ENCODE assay signal across 17 cellular contexts in the genomic region with DNA sequence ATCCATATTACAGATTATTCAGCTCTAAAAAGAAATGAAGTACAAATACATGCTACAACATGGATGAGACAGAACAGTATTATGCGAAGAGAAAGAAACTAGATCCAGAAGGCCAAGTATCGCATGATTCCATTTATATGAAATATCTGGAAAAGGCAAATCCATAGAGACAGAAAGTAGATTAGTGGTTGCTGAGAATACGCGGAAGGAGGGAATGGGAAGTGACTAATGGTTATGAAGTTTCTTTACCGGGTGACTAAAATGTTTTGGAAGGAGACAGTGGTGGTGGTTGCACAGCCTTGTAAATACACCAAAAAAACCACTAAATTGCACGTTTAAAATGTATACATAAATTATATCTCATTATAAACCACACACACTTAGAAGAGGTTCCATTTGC. TPM values are rescaled to one million over a fixed set of nuclear protein-coding genes. Genes with fewer than 3 reads are reported as not detected.
DNase-seq lines count a peak whose midpoint lies in the region; ATAC-seq and TF ChIP-seq lines count a peak whose summit lies in the region.
"Had no signal": no experiment of that assay in that cellular context is flagged by ENCODE, and none has a peak within 500 bp of the region (broad histone marks: within the 10 kb centered on the region; RNA-seq: fewer than 3 reads in every experiment).

No MANE protein-coding gene starts in this region.

- H3K36me3 ChIP-seq in tibial artery = peaks cover 60 to 89% (median 65%) of the 10 kb centered on the region in 3 donors

- peak overlapping the region in 1 of 2 donors; percentile 16 for H3K4me3 ChIP-seq in cardiac fibroblast (replicated peaks in 1 of 2; ENCODE audit: low read depth in 2 of 2, low read length in 2 of 2)
- no peak overlapping the region for H3K4me3 ChIP-seq in tibial artery

- H3K4me1 ChIP-seq in tibial artery = peaks cover 0 to 15% (median 4%) of the 10 kb centered on the region in 4 donors

- no peaks in the 10 kb centered on the region for H3K27me3 ChIP-seq in tibial artery

- no peak for ATAC-seq in GM21367 (IDR thresholded peaks at IDR 0.05; ENCODE audit: unreplicated experiment)
- no peak for ATAC-seq in HG02610 (IDR thresholded peaks at IDR 0.05; ENCODE audit: unreplicated experiment)
- ATAC-seq: stimulated activated naive CD8-positive, alpha-beta T cell treated with anti-CD3 and anti-CD28 coated beads, Interleukin-15, Interleukin-2, amounts not matched to agents 100 U/mL and 50 U/mL, for 24 hours had no signal

- H3K27ac ChIP-seq in tibial artery = no peak overlapping the region

- DNase-seq in EH (ENCODE audit: low read depth) (peak; percentile 83), NCI-H2107 (lab: John Stamatoyannopoulos, UW) (peak; percentile 5), cardiac fibroblast (ENCODE audit: low read depth in 2 of 2) (peak; percentile 73 to 89), myocyte (ENCODE audit: low read depth) (peak; percentile 32), tibial artery (no peak), NCI-H2196 (lab: John Stamatoyannopoulos, UW; ENCODE audit: unreplicated experiment) (no peak)
- DNase-seq: activated CD8-positive, alpha-beta T cell treated with anti-CD3 and anti-CD28 coated beads for 36 hours; activated gamma-delta T cell treated with Interleukin-2 at 50 U/mL for 16 hours; GOT3; hypothalamus; NCI-H187 treated with DMSO at 0.1 percent for 48 hours; posterior cingulate gyrus; stimulated activated CD4-positive, alpha-beta T cell treated with anti-CD3 and anti-CD28 coated beads, Interleukin-4, amount 100 ng/mL, for 24 hours; stimulated activated naive CD8-positive, alpha-beta T cell treated with anti-CD3 and anti-CD28 coated beads, Interleukin-15, Interleukin-2, amounts not matched to agents 100 U/mL and 50 U/mL, for 24 hours had no signal

- TF ChIP-seq CTCF in cardiac fibroblast (IDR thresholded peaks at IDR 0.05; ENCODE audit: low read depth, low read length) (no peak), tibial artery (IDR thresholded peaks at IDR 0.05) (no peak)

- H3K9me3 ChIP-seq in tibial artery = no peaks in the 10 kb centered on the region

- intact Hi-C loops in tibial artery (cut with DNase I; ENCODE audit: low total_unique reads) = no loop called here

RNA-seq across cellular contexts. Expression of gene PRDM4, which starts 12.5 kb away (rescaled TPM):
- 24.1 and 28.3 TPM in 2 replicates for total RNA-seq in myocyte
- polyA plus RNA-seq in myocyte (2012) = 14.1 TPM

RNA-seq across cellular contexts. Expression of gene ASCL4, which starts 26.0 kb away (rescaled TPM):
- not detected in 2 replicates for total RNA-seq in myocyte
- polyA plus RNA-seq in myocyte (2012) = not detected
- total RNA-seq: activated CD8-positive, alpha-beta T cell treated with anti-CD3 and anti-CD28 coated beads for 36 hours; dermis microvascular lymphatic vessel endothelial cell had no signal

Comparison
In these comparisons a context has a peak if more than half of its experiments do, and no peak if none do; other contexts are left out.
1. DNase-seq: peak in EH (single experiment), NCI-H2107 (single experiment), cardiac fibroblast (2 of 2) and myocyte (single experiment); none in tibial artery (0 of 2) and NCI-H2196 (single experiment).